Comparison of ENCODE assay signal across 8 cellular contexts in genomic region chr2:239275871-239276812, GRCh38.
A peak's percentile ranks its signal among the peaks of the same experiment; 100 is the strongest.
DNase-seq lines count a peak whose midpoint lies in the region; ATAC-seq and TF ChIP-seq lines count a peak whose summit lies in the region.

No MANE protein-coding gene starts in this region.

- no peak overlapping the region for H2BK120ac ChIP-seq in neuronal stem cell (ENCODE audit: low read depth, low read length)

- H3K27ac ChIP-seq in esophagus squamous epithelium (peak overlapping the region; percentile 82 to 96 (median 88)), neuronal stem cell (replicated peaks; ENCODE audit: low read length) (no peak overlapping the region)

- H3K4me3 ChIP-seq in esophagus squamous epithelium = peak overlapping the region in 2 of 4 donors; percentile 36 to 60
- H3K4me3 ChIP-seq in neuronal stem cell (ENCODE audit: low read length in 2 of 2) = no peak overlapping the region

- H4K91ac ChIP-seq in neuronal stem cell (ENCODE audit: low read depth, low read length, poor library complexity) = peak overlapping the region; percentile 57

- H3K9ac ChIP-seq in neuronal stem cell (ENCODE audit: low read depth, low read length, poor library complexity) = peak overlapping the region; percentile 32

- H3K79me1 ChIP-seq in neuronal stem cell (ENCODE audit: low read depth, low read length) = peaks cover 19% of the 10 kb centered on the region

- peak overlapping the region; percentile 26 for H2BK15ac ChIP-seq in neuronal stem cell (ENCODE audit: low read length)

- no peak for TF ChIP-seq POLR2A in esophagus squamous epithelium (IDR thresholded peaks at IDR 0.05)

- H3K36me3 ChIP-seq in esophagus squamous epithelium (no peaks in the 10 kb centered on the region), neuronal stem cell (replicated peaks in 1 of 2; ENCODE audit: control insufficient read depth in 2 of 2, insufficient read depth in 2 of 2, low read length in 2 of 2) (no peaks in the 10 kb centered on the region)

- H4K8ac ChIP-seq in neuronal stem cell (ENCODE audit: low read depth, low read length) = no peak overlapping the region

- peak overlapping the region; percentile 91 for H3K18ac ChIP-seq in neuronal stem cell (ENCODE audit: low read length)

- no peak for TF ChIP-seq CTCF in esophagus squamous epithelium (IDR thresholded peaks at IDR 0.05)

- no peak for ATAC-seq in HG02623 (IDR thresholded peaks at IDR 0.05; ENCODE audit: unreplicated experiment)
- no peak for ATAC-seq in HG02642 (IDR thresholded peaks at IDR 0.05; ENCODE audit: poor library complexity, unreplicated experiment)
- ATAC-seq in GM18511 (IDR thresholded peaks at IDR 0.05; ENCODE audit: unreplicated experiment) = no peak

- no peak overlapping the region for H3K14ac ChIP-seq in neuronal stem cell (ENCODE audit: low read length)

- no peak overlapping the region for H2AFZ ChIP-seq in neuronal stem cell (ENCODE audit: low read length)

- intact Hi-C loops in esophagus squamous epithelium (cut with DNase I) = no loop called here

- H2BK12ac ChIP-seq in neuronal stem cell (ENCODE audit: low read length) = no peak overlapping the region

- no peak overlapping the region for H3K4me2 ChIP-seq in neuronal stem cell (ENCODE audit: insufficient read depth, low read length, poor library complexity, severe bottlenecking)

- DNase-seq in C1 segment of cervical spinal cord (lab: John Stamatoyannopoulos, UW) = peak in 10 of 14 donors; percentile 29 to 89 (median 58)
- peak; percentile 36 for DNase-seq in NCI-H69 (lab: John Stamatoyannopoulos, UW)
- no peak for DNase-seq in esophagus squamous epithelium (lab: John Stamatoyannopoulos, UW)
- no peak for DNase-seq in neuronal stem cell (ENCODE audit: low spot score)
- DNase-seq in germinal center (ENCODE audit: low spot score) = no peak

- H3K27me3 ChIP-seq in esophagus squamous epithelium (no peaks in the 10 kb centered on the region), neuronal stem cell (ENCODE audit: control insufficient read depth in 3 of 3, insufficient read depth in 3 of 3, low read depth in 1 of 3, low read length in 3 of 3) (no peaks in the 10 kb centered on the region)

- WGBS in esophagus squamous epithelium, 2 donors = 73 to 89% methylated on average over 7 to 12 of the region's 30 CpGs
- no CpG with 5 or more reads among the region's 30 CpGs for WGBS in neuronal stem cell (ENCODE audit: extremely low coverage in 2 of 2, insufficient read length in 2 of 2, insufficient replicate concordance in 1 of 2), 2 donors

- H3K4me1 ChIP-seq in esophagus squamous epithelium (peaks cover 48 to 85% (median 58%) of the 10 kb centered on the region in 3 donors), neuronal stem cell (ENCODE audit: control insufficient read depth in 2 of 2, insufficient read depth in 1 of 2, low read depth in 1 of 2, low read length in 2 of 2) (peaks cover 20 to 25% of the 10 kb centered on the region in 2 donors)

- no peak overlapping the region for H3K4ac ChIP-seq in neuronal stem cell (ENCODE audit: low read length)

- H2BK5ac ChIP-seq in neuronal stem cell (ENCODE audit: low read length) = no peak overlapping the region

- peak overlapping the region; percentile 76 for H2AK5ac ChIP-seq in neuronal stem cell (ENCODE audit: low read depth, low read length)

- H3K23ac ChIP-seq in neuronal stem cell (ENCODE audit: low read depth, low read length, poor library complexity) = peak overlapping the region; percentile 29

- no peaks in the 10 kb centered on the region for H3K9me3 ChIP-seq in esophagus squamous epithelium
- H3K9me3 ChIP-seq in neuronal stem cell (replicated peaks in 1 of 2; ENCODE audit: control insufficient read depth in 2 of 2, insufficient read depth in 1 of 2, low read depth in 1 of 2, low read length in 2 of 2) = no peaks in the 10 kb centered on the region

Comparison
In these comparisons a context has a peak if more than half of its experiments do, and no peak if none do; other contexts are left out.
1. DNase-seq: peak in C1 segment of cervical spinal cord (10 of 14) and NCI-H69 (single experiment); none in esophagus squamous epithelium (single experiment), neuronal stem cell (single experiment) and germinal center (single experiment).